1 cellular context compared by ENCODE assay signal in the genomic region with DNA sequence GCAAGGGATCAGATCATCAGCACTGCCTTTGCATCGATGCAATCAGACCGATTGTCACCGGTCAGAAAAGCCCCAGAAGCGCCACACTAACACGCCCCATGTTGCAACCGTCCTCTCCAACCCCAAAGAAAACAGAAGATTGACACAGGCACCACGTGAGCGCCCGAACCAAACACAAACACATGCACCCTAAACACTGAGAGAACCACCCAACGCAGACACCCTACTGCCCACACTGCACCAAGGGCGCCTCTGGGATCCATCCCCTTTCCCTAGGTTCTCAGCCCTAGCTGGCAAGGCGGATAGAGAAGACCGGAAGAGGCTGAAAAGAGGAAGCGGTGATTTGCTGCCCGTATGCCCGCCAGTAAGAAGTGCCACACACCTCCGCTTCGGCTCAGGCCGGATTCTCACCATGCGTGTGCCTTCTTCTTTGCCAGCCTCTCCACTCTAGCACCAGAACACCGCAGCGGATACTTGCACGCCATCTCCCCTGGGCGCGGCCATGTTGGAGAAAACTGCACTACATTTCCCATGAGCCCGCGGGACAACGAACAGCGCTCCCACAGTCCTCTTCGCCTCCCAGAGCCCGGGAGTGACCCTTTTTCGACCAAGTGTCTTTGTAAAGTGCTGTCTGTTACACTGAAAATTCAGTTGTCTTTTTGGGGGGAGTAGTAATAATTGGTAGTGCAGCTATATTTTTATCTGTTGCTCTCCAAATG.
TF ChIP-seq lines count a peak whose summit lies in the region.

A gene with protein sequence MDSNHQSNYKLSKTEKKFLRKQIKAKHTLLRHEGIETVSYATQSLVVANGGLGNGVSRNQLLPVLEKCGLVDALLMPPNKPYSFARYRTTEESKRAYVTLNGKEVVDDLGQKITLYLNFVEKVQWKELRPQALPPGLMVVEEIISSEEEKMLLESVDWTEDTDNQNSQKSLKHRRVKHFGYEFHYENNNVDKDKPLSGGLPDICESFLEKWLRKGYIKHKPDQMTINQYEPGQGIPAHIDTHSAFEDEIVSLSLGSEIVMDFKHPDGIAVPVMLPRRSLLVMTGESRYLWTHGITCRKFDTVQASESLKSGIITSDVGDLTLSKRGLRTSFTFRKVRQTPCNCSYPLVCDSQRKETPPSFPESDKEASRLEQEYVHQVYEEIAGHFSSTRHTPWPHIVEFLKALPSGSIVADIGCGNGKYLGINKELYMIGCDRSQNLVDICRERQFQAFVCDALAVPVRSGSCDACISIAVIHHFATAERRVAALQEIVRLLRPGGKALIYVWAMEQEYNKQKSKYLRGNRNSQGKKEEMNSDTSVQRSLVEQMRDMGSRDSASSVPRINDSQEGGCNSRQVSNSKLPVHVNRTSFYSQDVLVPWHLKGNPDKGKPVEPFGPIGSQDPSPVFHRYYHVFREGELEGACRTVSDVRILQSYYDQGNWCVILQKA (minus strand): TSS at position 517 of the 719 bp plus-strand sequence. CDS start 4,842 bp downstream, outside the sequence.

TF ChIP-seq in K562, 482 proteins besides CTCF, POLR2A, EP300 and RAD21 (continued from another document and continues in another):
- TF ChIP-seq, protein P1, sequence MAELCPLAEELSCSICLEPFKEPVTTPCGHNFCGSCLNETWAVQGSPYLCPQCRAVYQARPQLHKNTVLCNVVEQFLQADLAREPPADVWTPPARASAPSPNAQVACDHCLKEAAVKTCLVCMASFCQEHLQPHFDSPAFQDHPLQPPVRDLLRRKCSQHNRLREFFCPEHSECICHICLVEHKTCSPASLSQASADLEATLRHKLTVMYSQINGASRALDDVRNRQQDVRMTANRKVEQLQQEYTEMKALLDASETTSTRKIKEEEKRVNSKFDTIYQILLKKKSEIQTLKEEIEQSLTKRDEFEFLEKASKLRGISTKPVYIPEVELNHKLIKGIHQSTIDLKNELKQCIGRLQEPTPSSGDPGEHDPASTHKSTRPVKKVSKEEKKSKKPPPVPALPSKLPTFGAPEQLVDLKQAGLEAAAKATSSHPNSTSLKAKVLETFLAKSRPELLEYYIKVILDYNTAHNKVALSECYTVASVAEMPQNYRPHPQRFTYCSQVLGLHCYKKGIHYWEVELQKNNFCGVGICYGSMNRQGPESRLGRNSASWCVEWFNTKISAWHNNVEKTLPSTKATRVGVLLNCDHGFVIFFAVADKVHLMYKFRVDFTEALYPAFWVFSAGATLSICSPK (IDR thresholded peaks at IDR 0.05; ENCODE audit: borderline replicate concordance), result no peak
- TF ChIP-seq SREBF2 (CRISPR knock-in tag; IDR thresholded peaks at IDR 0.05) (no peak), KLF1 (tag; IDR thresholded peaks at IDR 0.05) (no peak), L3MBTL2 (IDR thresholded peaks at IDR 0.05) (peak; percentile 46; the same call in 1 of the 2 replicates), ZZZ3 (IDR thresholded peaks at IDR 0.05) (no peak), EHMT2 (IDR thresholded peaks at IDR 0.05) (peak; percentile 44; the same call in 1 of the 2 replicates), SPI1 (IDR thresholded peaks at IDR 0.05; ENCODE audit: borderline replicate concordance, low read depth, low read length) (peak; percentile 96), MCM3 (IDR thresholded peaks at IDR 0.05) (no peak), ZNF561 (CRISPR knock-in tag; conservative IDR thresholded peaks at IDR 0.05) (no peak), TAF15 (IDR thresholded peaks at IDR 0.05; ENCODE audit: low read depth, low read length) (no peak), ZNF41 (CRISPR knock-in tag; conservative IDR thresholded peaks at IDR 0.05) (no peak), KHSRP (IDR thresholded peaks at IDR 0.05) (no peak), MIER1 (IDR thresholded peaks at IDR 0.05; ENCODE audit: low read depth) (no peak), RBM14 (IDR thresholded peaks at IDR 0.05; ENCODE audit: borderline replicate concordance, insufficient read depth, low read depth, low read length) (no peak), NR2C1 (IDR thresholded peaks at IDR 0.05) (peak; percentile 55), NR2C1 (tag; IDR thresholded peaks at IDR 0.05) (peak; percentile 80), FIP1L1 (IDR thresholded peaks at IDR 0.05; ENCODE audit: low read depth, low read length, poor library complexity, severe bottlenecking) (no peak), ZNF263 (CRISPR knock-in tag; IDR thresholded peaks at IDR 0.05; ENCODE audit: borderline replicate concordance) (no peak), MBD2 (IDR thresholded peaks at IDR 0.05; ENCODE audit: borderline replicate concordance, low read depth) (no peak; the same call in 1 of the 2 replicates), CBX1 (IDR thresholded peaks at IDR 0.05; ENCODE audit: low read depth) (no peak), ZNF197 (CRISPR knock-in tag; IDR thresholded peaks at IDR 0.05; ENCODE audit: low read depth) (no peak), MYNN (IDR thresholded peaks at IDR 0.05) (no peak), MYNN (CRISPR knock-in tag; IDR thresholded peaks at IDR 0.05) (no peak), GTF2F1 (IDR thresholded peaks at IDR 0.05; ENCODE audit: low read depth, low read length) (0 out of 2 replicates have a peak, but pooled peaks have one; percentile 23), TAF7 (tag; IDR thresholded peaks at IDR 0.05) (peak; percentile 80), HNRNPK (IDR thresholded peaks at IDR 0.05; ENCODE audit: low read depth, low read length, poor library complexity, severe bottlenecking) (no peak), MAFG (tag; conservative IDR thresholded peaks at IDR 0.05) (no peak), ZNF324 (CRISPR knock-in tag; IDR thresholded peaks at IDR 0.05) (no peak), TGIF2 (CRISPR knock-in tag; IDR thresholded peaks at IDR 0.05) (no peak), SMAD1 (IDR thresholded peaks at IDR 0.05; ENCODE audit: low read depth, low read length, partially characterized antibody) (no peak)
- TF ChIP-seq, protein P2, sequence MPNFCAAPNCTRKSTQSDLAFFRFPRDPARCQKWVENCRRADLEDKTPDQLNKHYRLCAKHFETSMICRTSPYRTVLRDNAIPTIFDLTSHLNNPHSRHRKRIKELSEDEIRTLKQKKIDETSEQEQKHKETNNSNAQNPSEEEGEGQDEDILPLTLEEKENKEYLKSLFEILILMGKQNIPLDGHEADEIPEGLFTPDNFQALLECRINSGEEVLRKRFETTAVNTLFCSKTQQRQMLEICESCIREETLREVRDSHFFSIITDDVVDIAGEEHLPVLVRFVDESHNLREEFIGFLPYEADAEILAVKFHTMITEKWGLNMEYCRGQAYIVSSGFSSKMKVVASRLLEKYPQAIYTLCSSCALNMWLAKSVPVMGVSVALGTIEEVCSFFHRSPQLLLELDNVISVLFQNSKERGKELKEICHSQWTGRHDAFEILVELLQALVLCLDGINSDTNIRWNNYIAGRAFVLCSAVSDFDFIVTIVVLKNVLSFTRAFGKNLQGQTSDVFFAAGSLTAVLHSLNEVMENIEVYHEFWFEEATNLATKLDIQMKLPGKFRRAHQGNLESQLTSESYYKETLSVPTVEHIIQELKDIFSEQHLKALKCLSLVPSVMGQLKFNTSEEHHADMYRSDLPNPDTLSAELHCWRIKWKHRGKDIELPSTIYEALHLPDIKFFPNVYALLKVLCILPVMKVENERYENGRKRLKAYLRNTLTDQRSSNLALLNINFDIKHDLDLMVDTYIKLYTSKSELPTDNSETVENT (CRISPR knock-in tag; IDR thresholded peaks at IDR 0.05), result peak; percentile 50; the same call in 1 of the 2 replicates
- TF ChIP-seq, protein P3, sequence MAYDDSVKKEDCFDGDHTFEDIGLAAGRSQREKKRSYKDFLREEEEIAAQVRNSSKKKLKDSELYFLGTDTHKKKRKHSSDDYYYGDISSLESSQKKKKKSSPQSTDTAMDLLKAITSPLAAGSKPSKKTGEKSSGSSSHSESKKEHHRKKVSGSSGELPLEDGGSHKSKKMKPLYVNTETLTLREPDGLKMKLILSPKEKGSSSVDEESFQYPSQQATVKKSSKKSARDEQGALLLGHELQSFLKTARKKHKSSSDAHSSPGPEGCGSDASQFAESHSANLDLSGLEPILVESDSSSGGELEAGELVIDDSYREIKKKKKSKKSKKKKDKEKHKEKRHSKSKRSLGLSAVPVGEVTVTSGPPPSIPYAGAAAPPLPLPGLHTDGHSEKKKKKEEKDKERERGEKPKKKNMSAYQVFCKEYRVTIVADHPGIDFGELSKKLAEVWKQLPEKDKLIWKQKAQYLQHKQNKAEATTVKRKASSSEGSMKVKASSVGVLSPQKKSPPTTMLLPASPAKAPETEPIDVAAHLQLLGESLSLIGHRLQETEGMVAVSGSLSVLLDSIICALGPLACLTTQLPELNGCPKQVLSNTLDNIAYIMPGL (CRISPR knock-in tag; IDR thresholded peaks at IDR 0.05), result no peak
- TF ChIP-seq, protein P4, sequence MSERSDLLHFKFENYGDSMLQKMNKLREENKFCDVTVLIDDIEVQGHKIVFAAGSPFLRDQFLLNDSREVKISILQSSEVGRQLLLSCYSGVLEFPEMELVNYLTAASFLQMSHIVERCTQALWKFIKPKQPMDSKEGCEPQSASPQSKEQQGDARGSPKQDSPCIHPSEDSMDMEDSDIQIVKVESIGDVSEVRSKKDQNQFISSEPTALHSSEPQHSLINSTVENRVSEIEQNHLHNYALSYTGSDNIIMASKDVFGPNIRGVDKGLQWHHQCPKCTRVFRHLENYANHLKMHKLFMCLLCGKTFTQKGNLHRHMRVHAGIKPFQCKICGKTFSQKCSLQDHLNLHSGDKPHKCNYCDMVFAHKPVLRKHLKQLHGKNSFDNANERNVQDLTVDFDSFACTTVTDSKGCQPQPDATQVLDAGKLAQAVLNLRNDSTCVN (CRISPR knock-in tag; IDR thresholded peaks at IDR 0.05), result no peak
- TF ChIP-seq, protein P5, sequence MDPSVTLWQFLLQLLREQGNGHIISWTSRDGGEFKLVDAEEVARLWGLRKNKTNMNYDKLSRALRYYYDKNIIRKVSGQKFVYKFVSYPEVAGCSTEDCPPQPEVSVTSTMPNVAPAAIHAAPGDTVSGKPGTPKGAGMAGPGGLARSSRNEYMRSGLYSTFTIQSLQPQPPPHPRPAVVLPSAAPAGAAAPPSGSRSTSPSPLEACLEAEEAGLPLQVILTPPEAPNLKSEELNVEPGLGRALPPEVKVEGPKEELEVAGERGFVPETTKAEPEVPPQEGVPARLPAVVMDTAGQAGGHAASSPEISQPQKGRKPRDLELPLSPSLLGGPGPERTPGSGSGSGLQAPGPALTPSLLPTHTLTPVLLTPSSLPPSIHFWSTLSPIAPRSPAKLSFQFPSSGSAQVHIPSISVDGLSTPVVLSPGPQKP (CRISPR knock-in tag; IDR thresholded peaks at IDR 0.05), result no peak
- TF ChIP-seq, protein P6, sequence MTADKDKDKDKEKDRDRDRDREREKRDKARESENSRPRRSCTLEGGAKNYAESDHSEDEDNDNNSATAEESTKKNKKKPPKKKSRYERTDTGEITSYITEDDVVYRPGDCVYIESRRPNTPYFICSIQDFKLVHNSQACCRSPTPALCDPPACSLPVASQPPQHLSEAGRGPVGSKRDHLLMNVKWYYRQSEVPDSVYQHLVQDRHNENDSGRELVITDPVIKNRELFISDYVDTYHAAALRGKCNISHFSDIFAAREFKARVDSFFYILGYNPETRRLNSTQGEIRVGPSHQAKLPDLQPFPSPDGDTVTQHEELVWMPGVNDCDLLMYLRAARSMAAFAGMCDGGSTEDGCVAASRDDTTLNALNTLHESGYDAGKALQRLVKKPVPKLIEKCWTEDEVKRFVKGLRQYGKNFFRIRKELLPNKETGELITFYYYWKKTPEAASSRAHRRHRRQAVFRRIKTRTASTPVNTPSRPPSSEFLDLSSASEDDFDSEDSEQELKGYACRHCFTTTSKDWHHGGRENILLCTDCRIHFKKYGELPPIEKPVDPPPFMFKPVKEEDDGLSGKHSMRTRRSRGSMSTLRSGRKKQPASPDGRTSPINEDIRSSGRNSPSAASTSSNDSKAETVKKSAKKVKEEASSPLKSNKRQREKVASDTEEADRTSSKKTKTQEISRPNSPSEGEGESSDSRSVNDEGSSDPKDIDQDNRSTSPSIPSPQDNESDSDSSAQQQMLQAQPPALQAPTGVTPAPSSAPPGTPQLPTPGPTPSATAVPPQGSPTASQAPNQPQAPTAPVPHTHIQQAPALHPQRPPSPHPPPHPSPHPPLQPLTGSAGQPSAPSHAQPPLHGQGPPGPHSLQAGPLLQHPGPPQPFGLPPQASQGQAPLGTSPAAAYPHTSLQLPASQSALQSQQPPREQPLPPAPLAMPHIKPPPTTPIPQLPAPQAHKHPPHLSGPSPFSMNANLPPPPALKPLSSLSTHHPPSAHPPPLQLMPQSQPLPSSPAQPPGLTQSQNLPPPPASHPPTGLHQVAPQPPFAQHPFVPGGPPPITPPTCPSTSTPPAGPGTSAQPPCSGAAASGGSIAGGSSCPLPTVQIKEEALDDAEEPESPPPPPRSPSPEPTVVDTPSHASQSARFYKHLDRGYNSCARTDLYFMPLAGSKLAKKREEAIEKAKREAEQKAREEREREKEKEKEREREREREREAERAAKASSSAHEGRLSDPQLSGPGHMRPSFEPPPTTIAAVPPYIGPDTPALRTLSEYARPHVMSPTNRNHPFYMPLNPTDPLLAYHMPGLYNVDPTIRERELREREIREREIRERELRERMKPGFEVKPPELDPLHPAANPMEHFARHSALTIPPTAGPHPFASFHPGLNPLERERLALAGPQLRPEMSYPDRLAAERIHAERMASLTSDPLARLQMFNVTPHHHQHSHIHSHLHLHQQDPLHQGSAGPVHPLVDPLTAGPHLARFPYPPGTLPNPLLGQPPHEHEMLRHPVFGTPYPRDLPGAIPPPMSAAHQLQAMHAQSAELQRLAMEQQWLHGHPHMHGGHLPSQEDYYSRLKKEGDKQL (CRISPR knock-in tag; IDR thresholded peaks at IDR 0.05; ENCODE audit: borderline replicate concordance), result no peak
- TF ChIP-seq, protein P7, sequence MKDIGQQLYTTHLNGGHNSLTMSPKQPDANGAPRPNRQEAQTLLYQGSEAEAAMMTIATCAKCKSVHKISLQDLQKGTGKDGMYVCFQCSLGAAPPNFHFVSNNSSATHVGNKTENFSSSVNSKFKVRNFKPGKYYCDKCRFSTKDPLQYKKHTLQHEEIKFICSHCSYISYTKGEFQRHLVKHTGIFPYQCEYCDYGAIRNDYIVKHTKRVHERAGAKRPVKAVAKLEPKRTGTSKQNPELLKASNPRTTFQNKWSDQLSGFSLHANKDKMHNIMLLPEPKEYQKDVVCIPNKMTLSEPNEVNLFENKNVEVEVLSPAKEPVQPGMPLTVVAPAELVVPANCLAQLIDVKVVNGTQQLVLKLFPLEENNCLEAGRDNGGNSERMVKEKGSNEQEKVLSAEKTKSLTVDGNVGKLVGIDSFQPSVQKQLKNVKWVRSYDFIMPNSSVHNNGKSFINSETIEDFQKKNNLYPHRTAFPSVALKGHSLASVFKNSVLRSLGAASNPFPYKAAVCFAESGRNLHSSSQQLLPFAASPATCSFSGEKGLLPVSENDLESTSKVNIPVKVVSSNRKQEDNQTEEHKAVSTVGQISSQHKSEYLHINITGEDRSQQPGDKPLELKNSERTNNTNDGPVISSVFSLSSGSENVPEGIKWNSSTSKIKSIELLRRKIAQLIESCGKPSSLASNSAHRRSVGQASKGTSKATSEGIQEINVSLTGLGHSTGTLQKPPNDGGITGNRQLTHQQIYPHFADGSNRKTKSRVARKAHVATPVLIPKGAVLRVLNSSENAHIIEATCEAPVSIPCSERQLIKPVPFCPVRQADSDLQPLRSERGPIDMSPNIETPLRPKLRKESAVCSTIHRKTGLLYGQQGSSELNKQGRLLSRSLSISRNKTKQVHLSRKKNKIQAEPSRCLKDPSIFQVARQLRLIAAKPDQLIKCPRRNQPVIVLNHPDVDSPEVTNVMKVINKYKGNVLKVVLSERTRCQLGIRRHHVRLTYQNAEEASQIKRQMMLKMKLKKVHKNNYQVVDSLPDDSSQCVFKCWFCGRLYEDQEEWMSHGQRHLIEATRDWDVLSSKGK (CRISPR knock-in tag; IDR thresholded peaks at IDR 0.05), result no peak
